Comparison of ENCODE assay signal across 8 cellular contexts in the genomic region with DNA sequence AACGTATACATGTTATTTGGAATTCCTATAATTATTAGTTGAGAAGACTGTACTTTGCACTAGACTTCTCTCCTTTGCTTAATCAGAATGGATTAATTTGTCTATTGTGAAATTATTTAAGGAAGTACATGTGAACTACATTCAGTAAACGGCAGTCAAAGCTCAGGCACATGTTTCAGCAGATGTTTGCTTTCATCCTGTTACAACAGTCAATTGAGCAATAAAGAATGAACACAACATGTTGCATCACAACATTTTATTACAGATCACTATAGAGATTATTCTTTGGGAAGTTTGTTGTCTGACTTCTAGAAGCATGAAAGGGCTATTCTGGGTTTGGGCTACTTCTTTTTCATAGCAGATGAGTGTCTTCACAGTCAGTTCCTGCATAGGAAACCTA. TPM values are rescaled to one million over a fixed set of nuclear protein-coding genes. Genes with fewer than 3 reads are reported as not detected.
DNase-seq lines count a peak whose midpoint lies in the region; ATAC-seq and TF ChIP-seq lines count a peak whose summit lies in the region.

No MANE protein-coding gene starts in this region.

- POLR2A ChIA-PET in activated CD8-positive, alpha-beta T cell treated with anti-CD3 and anti-CD28 coated beads for 36 hours (lab: Charles Lee), result interaction anchor here (1.3 to 1.9 kb wide), 8 partner anchors 10 to 41 kb away, joined by 3 to 11 read pairs (median 5); no protein-coding TSS in a partner anchor

- H3K27me3 Mint-ChIP-seq in activated CD8-positive, alpha-beta T cell treated with anti-CD3 and anti-CD28 coated beads for 36 hours, result no peaks in the 10 kb centered on the region

- H3K36me3 Mint-ChIP-seq in activated CD8-positive, alpha-beta T cell treated with anti-CD3 and anti-CD28 coated beads for 36 hours (ENCODE audit: low read depth), result peaks cover 58% of the 10 kb centered on the region

- intact Hi-C loops in activated CD8-positive, alpha-beta T cell treated with anti-CD3 and anti-CD28 coated beads for 36 hours (cut with micrococcal nuclease), result no loop called here
- intact Hi-C loops in left colon (cut with DNase I, micrococcal nuclease), result no loop called here

- TF ChIP-seq CTCF in activated CD8-positive, alpha-beta T cell treated with anti-CD3 and anti-CD28 coated beads for 36 hours (IDR thresholded peaks at IDR 0.05), result no peak

- no peak overlapping the region for H3K4me3 Mint-ChIP-seq in activated CD8-positive, alpha-beta T cell treated with anti-CD3 and anti-CD28 coated beads for 36 hours

- CTCF ChIA-PET in activated CD8-positive, alpha-beta T cell treated with anti-CD3 and anti-CD28 coated beads for 36 hours (lab: Charles Lee), result interaction anchor here (0.8 to 1.9 kb wide), 7 partner anchors 10 to 40 kb away, joined by 3 to 8 read pairs (median 3); no protein-coding TSS in a partner anchor

- H3K27ac Mint-ChIP-seq in activated CD8-positive, alpha-beta T cell treated with anti-CD3 and anti-CD28 coated beads for 36 hours, result peak overlapping the region; percentile 86

- no peak for ATAC-seq in activated CD8-positive, alpha-beta T cell treated with anti-CD3 and anti-CD28 coated beads for 36 hours
- ATAC-seq in left colon, result peak; percentile 85

- H3K9me3 Mint-ChIP-seq in activated CD8-positive, alpha-beta T cell treated with anti-CD3 and anti-CD28 coated beads for 36 hours, result no peaks in the 10 kb centered on the region

- DNase-seq in AG08395 (ENCODE audit: low spot score) (peak; percentile 58), HS-5 (ENCODE audit: low read depth) (peak; percentile 65), left colon (no peak), NCI-H2227 treated with DMSO at 0.1 percent for 48 hours (lab: John Stamatoyannopoulos, UW) (no peak), T-helper 9 cell (no peak), NCI-H2227 (lab: John Stamatoyannopoulos, UW; ENCODE audit: unreplicated experiment) (no peak), kidney glomerular epithelial cell (lab: John Stamatoyannopoulos, UW) (no peak)
- no peak for DNase-seq in activated CD8-positive, alpha-beta T cell treated with anti-CD3 and anti-CD28 coated beads for 36 hours

- peaks cover 76% of the 10 kb centered on the region for H3K4me1 Mint-ChIP-seq in activated CD8-positive, alpha-beta T cell treated with anti-CD3 and anti-CD28 coated beads for 36 hours (ENCODE audit: low read depth)

RNA-seq across cellular contexts. Expression of a gene that starts 39.2 kb away (rescaled TPM):
- 100 to 1,000 TPM; 122 to 125 TPM for total RNA-seq in activated CD8-positive, alpha-beta T cell treated with anti-CD3 and anti-CD28 coated beads for 36 hours
- 10 to 100 TPM; 82.8 to 98.0 TPM for total RNA-seq in left colon

RNA-seq across cellular contexts. Expression of a gene that starts 53.7 kb away (rescaled TPM):
- total RNA-seq in activated CD8-positive, alpha-beta T cell treated with anti-CD3 and anti-CD28 coated beads for 36 hours, result 100 to 1,000 TPM; 183 to 194 TPM
- total RNA-seq in left colon, result 10 to 100 TPM; 36.0 to 46.0 TPM

Comparison
In these comparisons a context has a peak if more than half of its experiments do, and no peak if none do; other contexts are left out.
1. DNase-seq: peak in AG08395 (single experiment) and HS-5 (single experiment); none in activated CD8-positive, alpha-beta T cell treated with anti-CD3 and anti-CD28 coated beads for 36 hours (single experiment), left colon (0 of 2), NCI-H2227 treated with DMSO at 0.1 percent for 48 hours (single experiment), T-helper 9 cell (single experiment), NCI-H2227 (single experiment) and kidney glomerular epithelial cell (single experiment).